ENCODE assay signal across 13 cellular contexts in the genomic region with DNA sequence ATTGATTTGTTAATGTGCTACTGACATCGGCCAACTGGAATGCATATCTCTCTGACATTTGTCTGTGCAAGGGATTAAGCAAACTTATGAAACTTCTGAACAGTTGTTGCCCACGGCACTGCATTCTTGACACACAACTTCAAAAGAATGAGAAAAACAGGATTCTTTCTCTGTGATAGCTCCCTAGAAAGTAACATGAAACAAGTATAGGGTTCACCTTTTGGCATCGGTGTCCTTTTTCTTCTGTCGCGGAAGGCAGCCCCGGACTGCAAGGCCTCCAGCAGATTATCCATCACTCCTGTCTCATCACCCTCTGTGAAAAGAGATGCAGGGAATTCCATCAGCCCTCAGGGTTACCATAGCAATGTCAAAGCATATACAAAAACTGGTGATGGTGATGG.
DNase-seq lines count a peak whose midpoint lies in the region; ATAC-seq and TF ChIP-seq lines count a peak whose summit lies in the region.
"Had no signal": no experiment of that assay in that cellular context is flagged by ENCODE, and none has a peak within 500 bp of the region (broad histone marks: within the 10 kb centered on the region; RNA-seq: fewer than 3 reads in every experiment).

No MANE protein-coding gene starts in this region.

- intact Hi-C loops in left ventricle myocardium inferior (cut with micrococcal nuclease) = no loop called here

- peak; percentile 61 to 92 for DNase-seq in HAP-1 (ENCODE audit: low spot score in 2 of 2)
- peak; percentile 87 for DNase-seq in amniotic epithelial cell (ENCODE audit: low read depth)
- DNase-seq in skeletal muscle cell (ENCODE audit: low read depth) = peak; percentile 66
- no peak for DNase-seq in activated naive CD4-positive, alpha-beta T cell treated with Interleukin-2 at 50 U/mL for 16 hours
- no peak for DNase-seq in left ventricle myocardium inferior
- DNase-seq: activated CD4-positive, alpha-beta T cell treated with anti-CD3 and anti-CD28 coated beads, Interleukin-2, amount 50 U/mL, for 4 hours; activated naive CD4-positive, alpha-beta T cell treated with anti-CD3 and anti-CD28 coated beads, Interleukin-2, amount 50 U/mL, for 16 hours; DND-41; NCI-H774 had no signal

- no peak for TF ChIP-seq EP300 in gastroesophageal sphincter (IDR thresholded peaks at IDR 0.05)

- H3K27ac ChIP-seq in gastroesophageal sphincter (peak overlapping the region in 3 of 4 donors; percentile 24 to 60 (median 34)), left ventricle myocardium inferior (replicated peaks) (no peak overlapping the region)
- H3K27ac ChIP-seq: suprapubic skin had no signal

- in situ Hi-C loops in HAP-1 (cut with MboI; ENCODE audit: low sequenced_read_pairs) = no loop called here

- WGBS in gastroesophageal sphincter (ENCODE audit: low coverage in 1 of 2), 2 donors = 8 to 23% methylated on average over 5 to 6 of the region's 6 CpGs

- peak; percentile 56 for ATAC-seq in gastroesophageal sphincter
- no peak for ATAC-seq in HG02610 (IDR thresholded peaks at IDR 0.05; ENCODE audit: unreplicated experiment)
- ATAC-seq in HG02763 (IDR thresholded peaks at IDR 0.05; ENCODE audit: unreplicated experiment) = no peak

- no peaks in the 10 kb centered on the region for H3K36me3 ChIP-seq in HAP-1 (replicated peaks)
- no peaks in the 10 kb centered on the region for H3K36me3 ChIP-seq in gastroesophageal sphincter
- H3K36me3 ChIP-seq in left ventricle myocardium inferior = no peaks in the 10 kb centered on the region
- H3K36me3 ChIP-seq: suprapubic skin had no signal

- H3K4me3 ChIP-seq in HAP-1 (no peak overlapping the region), gastroesophageal sphincter (no peak overlapping the region), skeletal muscle cell (ENCODE audit: low read depth, low read length) (no peak overlapping the region), left ventricle myocardium inferior (no peak overlapping the region)
- H3K4me3 ChIP-seq: suprapubic skin had no signal

- H3K27me3 ChIP-seq in HAP-1 (ENCODE audit: low read depth) = no peaks in the 10 kb centered on the region
- no peaks in the 10 kb centered on the region for H3K27me3 ChIP-seq in gastroesophageal sphincter
- no peaks in the 10 kb centered on the region for H3K27me3 ChIP-seq in left ventricle myocardium inferior (ENCODE audit: low read depth)
- H3K27me3 ChIP-seq: suprapubic skin had no signal

- TF ChIP-seq POLR2A in gastroesophageal sphincter (IDR thresholded peaks at IDR 0.05) = no peak

- peaks cover 12% of the 10 kb centered on the region for H3K4me1 ChIP-seq in HAP-1
- peaks cover 0 to 23% (median 0%) of the 10 kb centered on the region in 3 donors for H3K4me1 ChIP-seq in gastroesophageal sphincter
- no peaks in the 10 kb centered on the region for H3K4me1 ChIP-seq in left ventricle myocardium inferior

- H3K9me3 ChIP-seq in HAP-1 (no peaks in the 10 kb centered on the region), gastroesophageal sphincter (no peaks in the 10 kb centered on the region), left ventricle myocardium inferior (replicated peaks) (no peaks in the 10 kb centered on the region)
- H3K9me3 ChIP-seq: suprapubic skin had no signal

- TF ChIP-seq CTCF in gastroesophageal sphincter (IDR thresholded peaks at IDR 0.05) (no peak), left ventricle myocardium inferior (IDR thresholded peaks at IDR 0.05; ENCODE audit: borderline replicate concordance) (no peak)

Comparison
In these comparisons a context has a peak if more than half of its experiments do, and no peak if none do; other contexts are left out.
1. DNase-seq: peak in HAP-1 (2 of 2), amniotic epithelial cell (single experiment) and skeletal muscle cell (single experiment); none in activated naive CD4-positive, alpha-beta T cell treated with Interleukin-2 at 50 U/mL for 16 hours (single experiment) and left ventricle myocardium inferior (single experiment).